ENCODE assay signal across 18 cellular contexts in genomic region chr9:106634183-106634582, GRCh38.
DNase-seq lines count a peak whose midpoint lies in the region; ATAC-seq, FAIRE-seq and TF ChIP-seq lines count a peak whose summit lies in the region.
"Had no signal": no experiment of that assay in that cellular context is flagged by ENCODE, and none has a peak within 500 bp of the region (broad histone marks: within the 10 kb centered on the region; RNA-seq: fewer than 3 reads in every experiment).

No MANE protein-coding gene starts in this region.

- no peak overlapping the region for H2BK12ac ChIP-seq in mesenchymal stem cell (ENCODE audit: low read length in 2 of 2)

- TF ChIP-seq CTCF in SK-N-SH (IDR thresholded peaks at IDR 0.05) = no peak
- no peak for TF ChIP-seq CTCF in GM12878 (IDR thresholded peaks at IDR 0.05 in 2 of 3, conservative IDR thresholded peaks at IDR 0.05 in 1 of 3; ENCODE audit: control insufficient read depth in 2 of 3, extremely low read depth in 1 of 3, insufficient read depth in 1 of 3, low read depth in 3 of 3, low read length in 3 of 3)
- TF ChIP-seq CTCF in fibroblast of mammary gland (conservative IDR thresholded peaks at IDR 0.05; ENCODE audit: control insufficient read depth, insufficient read depth, low read depth, low read length) = no peak

- no peaks in the 10 kb centered on the region for H3K79me2 ChIP-seq in SK-N-SH (ENCODE audit: insufficient read depth)
- no peaks in the 10 kb centered on the region for H3K79me2 ChIP-seq in GM12878 (ENCODE audit: control insufficient read depth, insufficient read depth, low read length)

- FAIRE-seq in GM12878 (lab: Jason Lieb, UNC) = no peak
- FAIRE-seq: A549 had no signal

- WGBS in SK-N-SH (ENCODE audit: low lambda C conversion rate) = 7% methylated on average over 1 of the region's 1 CpG
- WGBS in GM12878 (ENCODE audit: insufficient coverage, insufficient replicate concordance, low lambda C conversion rate, missing lambda C conversion rate) = 0% methylated on average over 1 of the region's 1 CpG
- no CpG with 5 or more reads among the region's 1 CpG for WGBS in mesenchymal stem cell

- TF ChIP-seq POLR2A in GM12878 (IDR thresholded peaks at IDR 0.05; ENCODE audit: low read depth, low read length) = no peak

- CTCF ChIA-PET in SK-N-SH (lab: Yijun Ruan, JAX) (no interaction called here), GM12878 (lab: Yijun Ruan, JAX) (interaction anchor here (0.6 to 1.0 kb wide), 2 partner anchors 12 to 316 kb away, joined by 3 read pairs; no protein-coding TSS in a partner anchor)

- no peak overlapping the region for H3K27ac ChIP-seq in SK-N-SH (ENCODE audit: low read depth in 2 of 2, low read length in 1 of 2)
- H3K27ac ChIP-seq in GM12878 (ENCODE audit: control insufficient read depth, insufficient read depth) = no peak overlapping the region
- no peak overlapping the region for H3K27ac ChIP-seq in mesenchymal stem cell (ENCODE audit: low read length, poor library complexity, severe bottlenecking)
- H3K27ac ChIP-seq: 22Rv1, A549, C4-2B had no signal

- no peak overlapping the region for H2BK5ac ChIP-seq in mesenchymal stem cell (ENCODE audit: low read depth, low read length, poor library complexity, severe bottlenecking)

- no peak overlapping the region for H3K9ac ChIP-seq in SK-N-SH
- H3K9ac ChIP-seq in GM12878 (ENCODE audit: control insufficient read depth, insufficient read depth, low read length) = no peak overlapping the region
- H3K9ac ChIP-seq in mesenchymal stem cell (ENCODE audit: low read length) = no peak overlapping the region

- RAD21 ChIA-PET in GM12878 (lab: Charles Lee; ENCODE audit: unreplicated experiment) = no interaction called here

- no peaks in the 10 kb centered on the region for H3K79me1 ChIP-seq in mesenchymal stem cell (replicated peaks; ENCODE audit: low read length, poor library complexity, severe bottlenecking)

- in situ Hi-C loops in GM12878 (cut with MboI) = no loop called here

- peak; percentile 59 for ATAC-seq in SK-N-SH treated with all-trans-retinoic acid at 6 μM for 48 hours
- ATAC-seq in GM12878 = peak; percentile 28
- ATAC-seq: A549 had no signal

- no TSS peak for BruUV-seq in GM12878 (replicated peaks; lab: Mats Ljungman, UMichigan)

- H4K91ac ChIP-seq in mesenchymal stem cell (ENCODE audit: low read length) = no peak overlapping the region

- H3F3A ChIP-seq in SK-N-SH (replicated peaks; ENCODE audit: insufficient read depth) = no peaks in the 10 kb centered on the region

- no peak overlapping the region for H3K14ac ChIP-seq in mesenchymal stem cell (ENCODE audit: low read length in 2 of 2)

- no peak overlapping the region for H3K4ac ChIP-seq in mesenchymal stem cell (ENCODE audit: low read depth in 1 of 2, low read length in 2 of 2)

- no peaks in the 10 kb centered on the region for H3K9me2 ChIP-seq in SK-N-SH

- H4K20me1 ChIP-seq in SK-N-SH (ENCODE audit: insufficient read depth) = no peaks in the 10 kb centered on the region
- H4K20me1 ChIP-seq in GM12878 (ENCODE audit: control insufficient read depth, insufficient read depth) = no peaks in the 10 kb centered on the region

- H2AFZ ChIP-seq in SK-N-SH (ENCODE audit: low read depth) (no peak overlapping the region), GM12878 (ENCODE audit: control insufficient read depth, low read depth, low read length) (no peak overlapping the region), mesenchymal stem cell (ENCODE audit: low read depth, low read length) (no peak overlapping the region)

- POLR2A ChIA-PET in SK-N-SH (lab: Yijun Ruan, JAX) (no interaction called here), GM12878 (lab: Charles Lee) (no interaction called here)

- TF ChIP-seq EP300 in SK-N-SH (IDR thresholded peaks at IDR 0.05; ENCODE audit: borderline replicate concordance in 1 of 2, low read depth in 1 of 2, low read length in 1 of 2) (no peak), GM12878 (IDR thresholded peaks at IDR 0.05; ENCODE audit: borderline replicate concordance in 1 of 2, control insufficient read depth in 1 of 2, low read depth in 2 of 2, low read length in 2 of 2) (no peak)

- no peak overlapping the region for H2BK120ac ChIP-seq in mesenchymal stem cell (ENCODE audit: low read depth, low read length)

- no peaks in the 10 kb centered on the region; a peak in 1 of 4 replicates for H3K4me1 ChIP-seq in SK-N-SH (ENCODE audit: control insufficient read depth in 1 of 2, insufficient read depth in 2 of 2, low read depth in 1 of 2, low read length in 1 of 2)
- no peaks in the 10 kb centered on the region for H3K4me1 ChIP-seq in GM12878 (ENCODE audit: control insufficient read depth, insufficient read depth, low read length)
- no peaks in the 10 kb centered on the region for H3K4me1 ChIP-seq in mesenchymal stem cell (ENCODE audit: control insufficient read depth, insufficient read depth, low read depth, low read length)
- H3K4me1 ChIP-seq: A549 had no signal

- TF ChIP-seq RAD21 in SK-N-SH (IDR thresholded peaks at IDR 0.05; ENCODE audit: low read length) (no peak), GM12878 (IDR thresholded peaks at IDR 0.05; ENCODE audit: insufficient read depth, low read depth, low read length) (no peak)

- H2AK5ac ChIP-seq in mesenchymal stem cell (ENCODE audit: low read length, severe bottlenecking) = no peak overlapping the region

- H3K23ac ChIP-seq in mesenchymal stem cell (ENCODE audit: low read length in 2 of 2) = no peak overlapping the region

- H3K18ac ChIP-seq in mesenchymal stem cell (ENCODE audit: low read depth in 1 of 2, low read length in 2 of 2) = no peak overlapping the region

- H3K36me3 ChIP-seq in SK-N-SH (replicated peaks in 1 of 2; ENCODE audit: control insufficient read depth in 1 of 2, insufficient read depth in 2 of 2, low read length in 1 of 2) (no peaks in the 10 kb centered on the region), GM12878 (ENCODE audit: control insufficient read depth in 2 of 2, insufficient read depth in 2 of 2, low read length in 1 of 2) (no peaks in the 10 kb centered on the region), mesenchymal stem cell (ENCODE audit: control insufficient read depth in 1 of 2, insufficient read depth in 2 of 2, low read depth in 1 of 2, low read length in 2 of 2) (no peaks in the 10 kb centered on the region)

- no peaks in the 10 kb centered on the region for H3K9me3 ChIP-seq in SK-N-SH
- no peaks in the 10 kb centered on the region for H3K9me3 ChIP-seq in GM12878 (replicated peaks; ENCODE audit: control insufficient read depth, insufficient read depth, low read length)
- no peaks in the 10 kb centered on the region for H3K9me3 ChIP-seq in mesenchymal stem cell (ENCODE audit: control insufficient read depth, low read length)
- H3K9me3 ChIP-seq: A549, Caco-2 had no signal

- H3K4me3 ChIP-seq in SK-N-SH (ENCODE audit: low read depth in 2 of 2, low read length in 1 of 2) (no peak overlapping the region), GM12878 (no peak overlapping the region), fibroblast of mammary gland (ENCODE audit: control insufficient read depth, low read depth, low read length) (no peak overlapping the region), mesenchymal stem cell (ENCODE audit: insufficient read depth in 1 of 2, low read depth in 1 of 2, low read length in 2 of 2) (no peak overlapping the region)
- H3K4me3 ChIP-seq: A549 had no signal

- H4K8ac ChIP-seq in mesenchymal stem cell (ENCODE audit: low read length) = no peak overlapping the region

- DNase-seq in SK-N-SH = no peak
- no peak for DNase-seq in GM12878 (ENCODE audit: low read depth, low spot score)
- peak; percentile 15 for DNase-seq in fibroblast of mammary gland (ENCODE audit: low read depth)
- no peak for DNase-seq in mesenchymal stem cell
- no peak for DNase-seq in NCI-H510A treated with DMSO at 0.1 percent for 48 hours (lab: John Stamatoyannopoulos, UW)
- DNase-seq in inferior parietal cortex (ENCODE audit: extremely low spot score) = no peak
- DNase-seq: AML-193; Caco-2; CD4-positive, alpha-beta T cell; DMS153; DMS79; GDM1; GOT3; H9 had no signal

- H2BK15ac ChIP-seq in mesenchymal stem cell (ENCODE audit: low read depth, poor library complexity, severe bottlenecking) = no peak overlapping the region

- SMC1A ChIA-PET in GM12878 (lab: Charles Lee; ENCODE audit: uncharacterized antibody, unreplicated experiment) = interaction anchor here (1.0 to 1.6 kb wide), 4 partner anchors 11 to 519 kb away, joined by 3 to 5 read pairs (median 4); no protein-coding TSS in a partner anchor

- H3K4me2 ChIP-seq in SK-N-SH = no peak overlapping the region
- H3K4me2 ChIP-seq in GM12878 (ENCODE audit: control insufficient read depth, insufficient read depth) = no peak overlapping the region
- no peak overlapping the region for H3K4me2 ChIP-seq in mesenchymal stem cell (ENCODE audit: low read length, poor library complexity, severe bottlenecking)
- H3K4me2 ChIP-seq: A549 had no signal

- H3K27me3 ChIP-seq in SK-N-SH (ENCODE audit: insufficient read depth) (no peaks in the 10 kb centered on the region), GM12878 (replicated peaks in 1 of 2; ENCODE audit: control insufficient read depth in 2 of 2, insufficient read depth in 2 of 2, low read length in 1 of 2) (no peaks in the 10 kb centered on the region), mesenchymal stem cell (ENCODE audit: control insufficient read depth in 1 of 2, insufficient read depth in 1 of 2, low read length in 2 of 2) (no peaks in the 10 kb centered on the region)

- intact Hi-C loops in GM12878 (cut with micrococcal nuclease; ENCODE audit: unreplicated experiment) = no loop called here

TF ChIP-seq in SK-N-SH treated with all-trans-retinoic acid at 6 μM for 48 hours, 23 proteins besides CTCF, POLR2A, EP300 and RAD21 (continues in another document):
- TF ChIP-seq GLIS3 (CRISPR knock-in tag; IDR thresholded peaks at IDR 0.05) = no peak
- TF ChIP-seq BACH2 (CRISPR knock-in tag; IDR thresholded peaks at IDR 0.05; ENCODE audit: borderline replicate concordance) = no peak

TF ChIP-seq in SK-N-SH, 30 proteins besides CTCF, POLR2A, EP300 and RAD21 (continues in another document):
- no peak for TF ChIP-seq SIN3A (IDR thresholded peaks at IDR 0.05; ENCODE audit: borderline replicate concordance, low read depth, low read length)

TF ChIP-seq in GM12878, 131 proteins besides CTCF, POLR2A, EP300 and RAD21:
- no peak for TF ChIP-seq SIX5 (IDR thresholded peaks at IDR 0.05; ENCODE audit: low read depth, low read length, severe bottlenecking)
- no peak for TF ChIP-seq NFIC (IDR thresholded peaks at IDR 0.05; ENCODE audit: low read depth, low read length)
- no peak for TF ChIP-seq CEBPB (IDR thresholded peaks at IDR 0.05; ENCODE audit: borderline replicate concordance in 1 of 2, low read depth in 2 of 2, low read length in 2 of 2)
- TF ChIP-seq PAX8 (IDR thresholded peaks at IDR 0.05) = no peak
- TF ChIP-seq MEF2B (IDR thresholded peaks at IDR 0.05; ENCODE audit: partially characterized antibody, poor library complexity, severe bottlenecking) = no peak
- TF ChIP-seq CBFB (IDR thresholded peaks at IDR 0.05; ENCODE audit: low read depth) = no peak
- TF ChIP-seq HDAC6 (IDR thresholded peaks at IDR 0.05; ENCODE audit: unreplicated experiment) = no peak
